Comparison of ENCODE assay signal across 9 cellular contexts in the genomic region with DNA sequence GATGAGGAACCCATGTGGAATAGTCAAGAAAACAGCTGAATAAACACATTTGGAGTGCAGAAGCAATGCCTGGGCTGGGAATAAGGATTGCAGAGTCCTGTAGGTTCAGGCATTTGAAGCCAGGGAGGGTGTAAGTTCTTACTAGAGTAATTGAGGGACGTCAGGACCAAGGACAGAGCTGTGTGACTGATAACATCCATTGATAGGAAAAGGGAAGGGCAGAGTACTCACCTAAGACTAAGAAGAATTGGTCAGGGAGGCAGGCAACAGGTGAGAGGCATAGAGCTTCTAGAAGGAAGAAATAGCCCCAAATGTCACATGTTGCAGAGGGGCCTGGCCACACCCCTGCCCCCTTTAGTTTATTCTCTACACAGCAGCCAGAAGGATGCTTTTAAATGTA.
DNase-seq lines count a peak whose midpoint lies in the region; TF ChIP-seq lines count a peak whose summit lies in the region.
"Had no signal": no experiment of that assay in that cellular context is flagged by ENCODE, and none has a peak within 500 bp of the region (broad histone marks: within the 10 kb centered on the region; RNA-seq: fewer than 3 reads in every experiment).

No MANE protein-coding gene starts in this region.

- no peak for TF ChIP-seq POLR2A in uterus (IDR thresholded peaks at IDR 0.05)

- H3K4me1 ChIP-seq in uterus (no peaks in the 10 kb centered on the region), right atrium auricular region (peaks cover 0 to 18% of the 10 kb centered on the region in 2 donors)

- TF ChIP-seq CTCF in GM13977 (IDR thresholded peaks at IDR 0.05; ENCODE audit: extremely low read depth, insufficient read depth, missing control alignments) (no peak), cardiac fibroblast (IDR thresholded peaks at IDR 0.05; ENCODE audit: low read depth, low read length) (no peak), uterus (IDR thresholded peaks at IDR 0.05) (no peak), right atrium auricular region (IDR thresholded peaks at IDR 0.05) (no peak)

- DNase-seq in GM13977 (ENCODE audit: low spot score) = peak; percentile 25
- peak; percentile 31 for DNase-seq in M059J (ENCODE audit: low read depth)
- peak; percentile 4 to 12 for DNase-seq in cardiac fibroblast (ENCODE audit: low read depth in 2 of 2)
- DNase-seq in lung microvascular endothelial cell (ENCODE audit: low read depth in 2 of 2) = peak; percentile 54 to 60
- no peak for DNase-seq in uterus
- no peak for DNase-seq in NCI-H1105 treated with DMSO at 0.1 percent for 48 hours (lab: John Stamatoyannopoulos, UW)
- no peak for DNase-seq in right atrium auricular region (ENCODE audit: low spot score)
- DNase-seq: activated CD8-positive, alpha-beta memory T cell treated with anti-CD3 and anti-CD28 coated beads, Interleukin-2, amount 50 U/mL, for 48 hours; stimulated activated CD4-positive, alpha-beta T cell treated with anti-CD3 and anti-CD28 coated beads, Interleukin-4, amount 100 ng/mL, for 4 hours had no signal

- no peaks in the 10 kb centered on the region for H3K27me3 ChIP-seq in uterus
- no peaks in the 10 kb centered on the region for H3K27me3 ChIP-seq in right atrium auricular region

- intact Hi-C loops in uterus (cut with DNase I; ENCODE audit: low total_unique reads) = no loop called here

- H3K27ac ChIP-seq in uterus (no peak overlapping the region), right atrium auricular region (no peak overlapping the region)

- in situ Hi-C loops in GM13977 (cut with MboI; ENCODE audit: low pct_unique_long_range_greater_than_20kb, low sequenced_read_pairs, unreplicated experiment) = no loop called here

- H3K4me3 ChIP-seq in cardiac fibroblast (replicated peaks in 1 of 2; ENCODE audit: low read depth in 2 of 2, low read length in 2 of 2) = no peak overlapping the region
- H3K4me3 ChIP-seq in uterus = no peak overlapping the region
- no peak overlapping the region for H3K4me3 ChIP-seq in right atrium auricular region

- H3K9me3 ChIP-seq in uterus (no peaks in the 10 kb centered on the region), right atrium auricular region (no peaks in the 10 kb centered on the region)

- no peaks in the 10 kb centered on the region for H3K36me3 ChIP-seq in uterus
- no peaks in the 10 kb centered on the region for H3K36me3 ChIP-seq in right atrium auricular region

Comparison
In these comparisons a context has a peak if more than half of its experiments do, and no peak if none do; other contexts are left out.
1. DNase-seq: peak in GM13977 (single experiment), M059J (single experiment), cardiac fibroblast (2 of 2) and lung microvascular endothelial cell (2 of 2); none in uterus (0 of 2), NCI-H1105 treated with DMSO at 0.1 percent for 48 hours (single experiment) and right atrium auricular region (single experiment).